21 cellular contexts compared by ENCODE assay signal in genomic region chr3:40978442-40978841, GRCh38.
"Had no signal": no experiment of that assay in that cellular context is flagged by ENCODE, and none has a peak within 500 bp of the region (broad histone marks: within the 10 kb centered on the region; RNA-seq: fewer than 3 reads in every experiment).

No MANE protein-coding gene starts in this region.

- H3K27ac Mint-ChIP-seq: dendritic cell treated with granulocyte-macrophage colony-stimulating factor and Interleukin-4, amounts not matched to agents 40 ng/mL and 50 ng/mL, for 4 days; effector memory CD8-positive, alpha-beta T cell; endodermal cell had no signal

- DNase-seq: colonic mucosa; cortex of kidney; dermis blood vessel endothelial cell; dorsolateral prefrontal cortex; effector CD4-positive, alpha-beta T cell; effector CD8-positive, alpha-beta T cell; effector memory CD4-positive, alpha-beta T cell; effector memory CD8-positive, alpha-beta T cell; endodermal cell; erythroblast; esophagus squamous epithelium; foreskin fibroblast; foreskin keratinocyte; foreskin melanocyte; gastrocnemius medialis; glutamatergic neuron; heart left ventricle; heart right ventricle had no signal

- H3K9me3 Mint-ChIP-seq: dendritic cell treated with granulocyte-macrophage colony-stimulating factor and Interleukin-4, amounts not matched to agents 40 ng/mL and 50 ng/mL, for 4 days; effector memory CD8-positive, alpha-beta T cell; endodermal cell had no signal

- H3K27me3 Mint-ChIP-seq: dendritic cell treated with granulocyte-macrophage colony-stimulating factor and Interleukin-4, amounts not matched to agents 40 ng/mL and 50 ng/mL, for 4 days had no signal

- ATAC-seq: effector memory CD8-positive, alpha-beta T cell; esophagus mucosa; foreskin keratinocyte; gastrocnemius medialis; gastroesophageal sphincter; heart left ventricle; heart right ventricle had no signal

- H3K4me3 Mint-ChIP-seq: dendritic cell treated with granulocyte-macrophage colony-stimulating factor and Interleukin-4, amounts not matched to agents 40 ng/mL and 50 ng/mL, for 4 days; effector memory CD8-positive, alpha-beta T cell; endodermal cell had no signal

- H3K4me1 Mint-ChIP-seq: endodermal cell had no signal
